In genomic region chr7:45055594-45056219, GRCh38 we compare ENCODE assay signal across 25 cellular contexts. TPM values are rescaled to one million over a fixed set of nuclear protein-coding genes. Genes with fewer than 3 reads are reported as not detected.
A peak's percentile ranks its signal among the peaks of the same experiment; 100 is the strongest.
DNase-seq lines count a peak whose midpoint lies in the region; ATAC-seq and TF ChIP-seq lines count a peak whose summit lies in the region.
"Had no signal": no experiment of that assay in that cellular context is flagged by ENCODE, and none has a peak within 500 bp of the region (broad histone marks: within the 10 kb centered on the region; RNA-seq: fewer than 3 reads in every experiment).

No MANE protein-coding gene starts in this region.

- TF ChIP-seq CTCF in chondrocyte (IDR thresholded peaks at IDR 0.05): no peak

- peaks cover 19% of the 10 kb centered on the region for H3K36me3 Mint-ChIP-seq in activated CD4-positive, alpha-beta memory T cell treated with anti-CD3 and anti-CD28 coated beads for 36 hours
- H3K36me3 Mint-ChIP-seq in activated CD4-positive, alpha-beta memory T cell treated with anti-CD3 and anti-CD28 coated beads, Interleukin-2, amount 10 ng/mL, durations not matched to agents 7 days and 5 days (ENCODE audit: low read depth): peaks cover 77% of the 10 kb centered on the region
- H3K36me3 Mint-ChIP-seq in chondrocyte (ENCODE audit: low read depth): peaks cover 2% of the 10 kb centered on the region

- POLR2A ChIA-PET in activated CD4-positive, alpha-beta memory T cell treated with anti-CD3 and anti-CD28 coated beads for 36 hours (lab: Charles Lee): interaction anchor here (0.6 kb wide), 1 partner anchor 483 kb away, joined by 3 read pairs; no protein-coding TSS in a partner anchor
- POLR2A ChIA-PET in activated CD4-positive, alpha-beta memory T cell treated with anti-CD3 and anti-CD28 coated beads, Interleukin-2, amount 10 ng/mL, durations not matched to agents 7 days and 5 days (lab: Charles Lee): interaction anchor here (1.2 kb wide), 1 partner anchor 20 kb away, joined by 3 read pairs; no protein-coding TSS in a partner anchor

- H3K27me3 Mint-ChIP-seq in activated CD4-positive, alpha-beta memory T cell treated with anti-CD3 and anti-CD28 coated beads for 36 hours: no peaks in the 10 kb centered on the region
- H3K27me3 Mint-ChIP-seq in activated CD4-positive, alpha-beta memory T cell treated with anti-CD3 and anti-CD28 coated beads, Interleukin-2, amount 10 ng/mL, durations not matched to agents 7 days and 5 days: no peaks in the 10 kb centered on the region
- H3K27me3 Mint-ChIP-seq in stimulated activated naive CD8-positive, alpha-beta T cell treated with anti-CD3 and anti-CD28 coated beads, Interleukin-15, amount 100 ng/mL, for 72 hours: no peaks in the 10 kb centered on the region
- H3K27me3 Mint-ChIP-seq in chondrocyte (ENCODE audit: low read depth): no peaks in the 10 kb centered on the region
- H3K27me3 Mint-ChIP-seq: activated CD4-positive, alpha-beta T cell treated with anti-CD3 and anti-CD28 coated beads, Interleukin-2, amount 10 ng/mL, durations not matched to agents 7 days and 5 days had no signal

- CTCF ChIA-PET in activated CD4-positive, alpha-beta memory T cell treated with anti-CD3 and anti-CD28 coated beads for 36 hours (lab: Charles Lee): no interaction called here
- CTCF ChIA-PET in activated CD4-positive, alpha-beta memory T cell treated with anti-CD3 and anti-CD28 coated beads, Interleukin-2, amount 10 ng/mL, durations not matched to agents 7 days and 5 days (lab: Charles Lee): interaction anchor here (1.3 kb wide), 1 partner anchor 13 kb away, joined by 3 read pairs; no protein-coding TSS in a partner anchor

- DNase-seq in activated CD4-positive, alpha-beta memory T cell treated with anti-CD3 and anti-CD28 coated beads for 36 hours: no peak
- no peak for DNase-seq in activated CD4-positive, alpha-beta memory T cell treated with anti-CD3 and anti-CD28 coated beads, Interleukin-2, amount 10 ng/mL, durations not matched to agents 7 days and 5 days
- DNase-seq in stimulated activated naive CD8-positive, alpha-beta T cell treated with anti-CD3 and anti-CD28 coated beads, Interleukin-15, Interleukin-2, amounts not matched to agents 100 U/mL and 50 U/mL, for 24 hours: no peak
- DNase-seq in stimulated activated naive CD8-positive, alpha-beta T cell treated with anti-CD3 and anti-CD28 coated beads, Interleukin-15, amount 100 ng/mL, for 72 hours: no peak
- DNase-seq in chondrocyte (ENCODE audit: low spot score) (peak; percentile 6), Kasumi-1 (lab: John Stamatoyannopoulos, UW) (no peak), hippocampal formation (lab: John Stamatoyannopoulos, UW) (no peak)
- DNase-seq: activated CD4-positive, alpha-beta T cell treated with anti-CD3 and anti-CD28 coated beads, Interleukin-2, amount 10 ng/mL, durations not matched to agents 7 days and 5 days; aorta; DMS 273 treated with DMSO at 0.1 percent for 48 hours; GOT3; hypothalamus; IMR-90; left cardiac atrium; mammary epithelial cell; NCI-H1436 treated with DMSO at 0.1 percent for 48 hours; SIG-M5; stimulated activated naive CD4-positive, alpha-beta T cell treated with Interleukin-2 at 50 U/mL for 16 hours; uterus had no signal

- no peak overlapping the region for H3K4me3 Mint-ChIP-seq in activated CD4-positive, alpha-beta memory T cell treated with anti-CD3 and anti-CD28 coated beads for 36 hours
- no peak overlapping the region for H3K4me3 Mint-ChIP-seq in activated CD4-positive, alpha-beta memory T cell treated with anti-CD3 and anti-CD28 coated beads, Interleukin-2, amount 10 ng/mL, durations not matched to agents 7 days and 5 days
- H3K4me3 Mint-ChIP-seq in stimulated activated naive CD8-positive, alpha-beta T cell treated with anti-CD3 and anti-CD28 coated beads, Interleukin-15, amount 100 ng/mL, for 72 hours: no peak overlapping the region
- H3K4me3 Mint-ChIP-seq in chondrocyte (ENCODE audit: unreplicated experiment): no peak overlapping the region
- H3K4me3 Mint-ChIP-seq: activated CD4-positive, alpha-beta T cell treated with anti-CD3 and anti-CD28 coated beads, Interleukin-2, amount 10 ng/mL, durations not matched to agents 7 days and 5 days; HFFc6; neural progenitor cell; T-helper 2 cell treated with Interferon-gamma antibody and Interleukin-4, amounts not matched to agents 5 μg/mL and 100 μg/mL, for 36 hours had no signal

- H3K4me1 Mint-ChIP-seq in activated CD4-positive, alpha-beta memory T cell treated with anti-CD3 and anti-CD28 coated beads for 36 hours (ENCODE audit: low read depth): peaks cover 50% of the 10 kb centered on the region
- peaks cover 26% of the 10 kb centered on the region for H3K4me1 Mint-ChIP-seq in activated CD4-positive, alpha-beta memory T cell treated with anti-CD3 and anti-CD28 coated beads, Interleukin-2, amount 10 ng/mL, durations not matched to agents 7 days and 5 days
- H3K4me1 Mint-ChIP-seq in stimulated activated naive CD8-positive, alpha-beta T cell treated with anti-CD3 and anti-CD28 coated beads, Interleukin-15, amount 100 ng/mL, for 72 hours: peaks cover 78% of the 10 kb centered on the region
- H3K4me1 Mint-ChIP-seq in chondrocyte (ENCODE audit: low read depth): no peaks in the 10 kb centered on the region
- H3K4me1 Mint-ChIP-seq: neural progenitor cell had no signal

- intact Hi-C loops in activated CD4-positive, alpha-beta memory T cell treated with anti-CD3 and anti-CD28 coated beads for 36 hours (cut with micrococcal nuclease): no loop called here

- ATAC-seq in stimulated activated naive CD8-positive, alpha-beta T cell treated with anti-CD3 and anti-CD28 coated beads, Interleukin-15, Interleukin-2, amounts not matched to agents 100 U/mL and 50 U/mL, for 24 hours: peak; percentile 40
- ATAC-seq in stimulated activated naive CD8-positive, alpha-beta T cell treated with anti-CD3 and anti-CD28 coated beads, Interleukin-15, amount 100 ng/mL, for 72 hours: no peak
- ATAC-seq in GM19463 (IDR thresholded peaks at IDR 0.05; ENCODE audit: unreplicated experiment): no peak
- ATAC-seq: A549; activated naive CD4-positive, alpha-beta T cell treated with anti-CD3 and anti-CD28 coated beads, Interleukin-2, amount 50 U/mL, for 72 hours; left cardiac atrium had no signal

- H3K27ac Mint-ChIP-seq in activated CD4-positive, alpha-beta memory T cell treated with anti-CD3 and anti-CD28 coated beads for 36 hours: peak overlapping the region; percentile 28
- H3K27ac Mint-ChIP-seq in activated CD4-positive, alpha-beta memory T cell treated with anti-CD3 and anti-CD28 coated beads, Interleukin-2, amount 10 ng/mL, durations not matched to agents 7 days and 5 days: no peak overlapping the region
- H3K27ac Mint-ChIP-seq in stimulated activated naive CD8-positive, alpha-beta T cell treated with anti-CD3 and anti-CD28 coated beads, Interleukin-15, amount 100 ng/mL, for 72 hours: no peak overlapping the region
- no peak overlapping the region for H3K27ac Mint-ChIP-seq in chondrocyte (ENCODE audit: unreplicated experiment)
- H3K27ac Mint-ChIP-seq: activated CD4-positive, alpha-beta T cell treated with anti-CD3 and anti-CD28 coated beads, Interleukin-2, amount 10 ng/mL, durations not matched to agents 7 days and 5 days; HFFc6; neural progenitor cell; T-helper 2 cell treated with Interferon-gamma antibody and Interleukin-4, amounts not matched to agents 5 μg/mL and 100 μg/mL, for 36 hours had no signal

- H3K9me3 Mint-ChIP-seq in activated CD4-positive, alpha-beta memory T cell treated with anti-CD3 and anti-CD28 coated beads for 36 hours: no peaks in the 10 kb centered on the region
- no peaks in the 10 kb centered on the region for H3K9me3 Mint-ChIP-seq in activated CD4-positive, alpha-beta memory T cell treated with anti-CD3 and anti-CD28 coated beads, Interleukin-2, amount 10 ng/mL, durations not matched to agents 7 days and 5 days
- H3K9me3 Mint-ChIP-seq in stimulated activated naive CD8-positive, alpha-beta T cell treated with anti-CD3 and anti-CD28 coated beads, Interleukin-15, amount 100 ng/mL, for 72 hours: peaks cover 0 to 4% of the 10 kb centered on the region in 2 donors
- H3K9me3 Mint-ChIP-seq in chondrocyte (ENCODE audit: low read depth): peaks cover 3% of the 10 kb centered on the region
- H3K9me3 Mint-ChIP-seq: activated CD4-positive, alpha-beta T cell treated with anti-CD3 and anti-CD28 coated beads, Interleukin-2, amount 10 ng/mL, durations not matched to agents 7 days and 5 days; HFFc6; neural progenitor cell; T-helper 2 cell treated with Interferon-gamma antibody and Interleukin-4, amounts not matched to agents 5 μg/mL and 100 μg/mL, for 36 hours had no signal

RNA-seq across cellular contexts. Expression of gene NACAD, which starts 33.1 kb away (rescaled TPM):
- under 1 TPM; 0.10 to 0.21 TPM for total RNA-seq in activated CD4-positive, alpha-beta memory T cell treated with anti-CD3 and anti-CD28 coated beads for 36 hours
- total RNA-seq in activated CD4-positive, alpha-beta memory T cell treated with anti-CD3 and anti-CD28 coated beads, Interleukin-2, amount 10 ng/mL, durations not matched to agents 7 days and 5 days: under 1 TPM in 1 of 2 experiments, not detected in 1; 0.60 TPM
- 12.4 to 21.9 TPM (median 19.0 TPM) in 3 replicates for total RNA-seq in chondrocyte
- total RNA-seq: activated CD4-positive, alpha-beta T cell treated with anti-CD3 and anti-CD28 coated beads, Interleukin-2, amount 10 ng/mL, durations not matched to agents 7 days and 5 days had no signal

RNA-seq across cellular contexts. Expression of gene CCM2, which starts 55.7 kb away (rescaled TPM):
- total RNA-seq in activated CD4-positive, alpha-beta memory T cell treated with anti-CD3 and anti-CD28 coated beads for 36 hours: 10 to 100 TPM; 85.2 to 89.6 TPM
- 100 to 1,000 TPM; 130 to 134 TPM for total RNA-seq in activated CD4-positive, alpha-beta memory T cell treated with anti-CD3 and anti-CD28 coated beads, Interleukin-2, amount 10 ng/mL, durations not matched to agents 7 days and 5 days
- 43.7 to 53.7 TPM (median 47.8 TPM) in 3 replicates for total RNA-seq in chondrocyte

RNA-seq across cellular contexts. Expression of gene TBRG4, which starts 55.8 kb away (rescaled TPM):
- total RNA-seq in activated CD4-positive, alpha-beta memory T cell treated with anti-CD3 and anti-CD28 coated beads for 36 hours: 100 to 1,000 TPM; 135 to 137 TPM
- 100 to 1,000 TPM in 1 of 2 experiments, 10 to 100 TPM in 1; 98.8 to 103 TPM for total RNA-seq in activated CD4-positive, alpha-beta memory T cell treated with anti-CD3 and anti-CD28 coated beads, Interleukin-2, amount 10 ng/mL, durations not matched to agents 7 days and 5 days
- 39.5 to 45.7 TPM (median 43.7 TPM) in 3 replicates for total RNA-seq in chondrocyte
